Comparison of ENCODE assay signal across 26 cellular contexts in genomic region chr5:2869471-2869870, GRCh38.
"Had no signal": no experiment of that assay in that cellular context is flagged by ENCODE, and none has a peak within 500 bp of the region (broad histone marks: within the 10 kb centered on the region; RNA-seq: fewer than 3 reads in every experiment).

No MANE protein-coding gene starts in this region.

- H3K4me1 Mint-ChIP-seq: central memory CD8-positive, alpha-beta T cell; memory B cell had no signal

- ATAC-seq: esophagus mucosa, foreskin keratinocyte, gastroesophageal sphincter, heart left ventricle, left cardiac atrium, left lung, left ventricle myocardium superior had no signal

- H3K27ac ChIP-seq: colonic mucosa, dorsolateral prefrontal cortex, epithelial cell of prostate, foreskin keratinocyte, gastroesophageal sphincter, heart left ventricle, hepatocyte, left lung, lower lobe of right lung had no signal

- H3K4me3 Mint-ChIP-seq: central memory CD8-positive, alpha-beta T cell; memory B cell had no signal

- H3K27me3 Mint-ChIP-seq: central memory CD8-positive, alpha-beta T cell; memory B cell had no signal

- H3K36me3 ChIP-seq: colonic mucosa, gastroesophageal sphincter, heart left ventricle, left lung, lower lobe of right lung had no signal

- FAIRE-seq: endometrium, frontal cortex, islet of Langerhans, keratinocyte had no signal

- H3K27ac Mint-ChIP-seq: memory B cell had no signal

- H3K79me2 ChIP-seq: hepatocyte had no signal

- H3K4me3 ChIP-seq: colonic mucosa, dorsolateral prefrontal cortex, gastroesophageal sphincter, heart left ventricle, hepatocyte, left lung, lower lobe of right lung had no signal

- H3K9me3 ChIP-seq: colonic mucosa, heart left ventricle, lower lobe of right lung had no signal

- H2AFZ ChIP-seq: hepatocyte had no signal

- H3K9me3 Mint-ChIP-seq: memory B cell had no signal

- H3K27me3 ChIP-seq: colonic mucosa, foreskin keratinocyte, hepatocyte, left lung had no signal

- H3K4me1 ChIP-seq: colonic mucosa, foreskin keratinocyte, gastroesophageal sphincter, heart left ventricle, left lung, lower lobe of right lung had no signal

- H3K36me3 Mint-ChIP-seq: memory B cell had no signal

- DNase-seq: cerebellar nuclear complex; colonic mucosa; dermis blood vessel endothelial cell; dorsolateral prefrontal cortex; effector CD4-positive, alpha-beta T cell; effector memory CD4-positive, alpha-beta T cell; erythroblast; foreskin keratinocyte; heart left ventricle; hypothalamus; left cardiac atrium; left lung; left ventricle myocardium superior; lower lobe of right lung; mesendoderm; midbrain had no signal

- H3K4me2 ChIP-seq: hepatocyte had no signal
